ENCODE assay signal across 13 cellular contexts in genomic region chr7:130987092-130987491, GRCh38.
DNase-seq lines count a peak whose midpoint lies in the region; ATAC-seq and TF ChIP-seq lines count a peak whose summit lies in the region.
"Had no signal": no experiment of that assay in that cellular context is flagged by ENCODE, and none has a peak within 500 bp of the region (broad histone marks: within the 10 kb centered on the region; RNA-seq: fewer than 3 reads in every experiment).

No MANE protein-coding gene starts in this region.

- H3K27ac Mint-ChIP-seq in T-helper 2 cell treated with Interferon-gamma antibody and Interleukin-4, amounts not matched to agents 5 μg/mL and 100 μg/mL, for 36 hours = peak overlapping the region; percentile 22
- H3K27ac Mint-ChIP-seq in immature natural killer cell = peak overlapping the region; percentile 56 to 89 (median 76)

- ATAC-seq in GM18861 (IDR thresholded peaks at IDR 0.05; ENCODE audit: unreplicated experiment) (no peak), GM19324 (IDR thresholded peaks at IDR 0.05; ENCODE audit: low FRiP score, unreplicated experiment) (no peak)

- DNase-seq in T-helper 2 cell treated with Interferon-gamma antibody and Interleukin-4, amounts not matched to agents 5 μg/mL and 100 μg/mL, for 36 hours (ENCODE audit: low spot score) = no peak
- no peak for DNase-seq in T-helper 2 cell
- DNase-seq in SW480 (ENCODE audit: low spot score) = peak; percentile 61
- DNase-seq in immature natural killer cell = no peak
- no peak for DNase-seq in smooth muscle cell (lab: John Stamatoyannopoulos, UW; ENCODE audit: unreplicated experiment)
- DNase-seq in NCI-H345 (lab: John Stamatoyannopoulos, UW) = no peak
- DNase-seq: activated CD4-positive, CD25-positive, alpha-beta regulatory T cell; NCI-H526 treated with DMSO at 0.1 percent for 48 hours; SIG-M5; stimulated activated CD4-positive, alpha-beta T cell treated with anti-CD3 and anti-CD28 coated beads, Interleukin-12 subunit alpha, Interleukin-12 subunit beta, amount 100 ng/mL, for 4 hours had no signal

- no peaks in the 10 kb centered on the region for H3K79me2 ChIP-seq in smooth muscle cell (ENCODE audit: low read depth)

- no peak overlapping the region for H3K4me3 Mint-ChIP-seq in T-helper 2 cell treated with Interferon-gamma antibody and Interleukin-4, amounts not matched to agents 5 μg/mL and 100 μg/mL, for 36 hours
- H3K4me3 Mint-ChIP-seq in immature natural killer cell = peak overlapping the region in 2 of 5 donors; percentile 3 to 49

- H3K9me3 ChIP-seq in smooth muscle cell (replicated peaks; ENCODE audit: low read depth) = no peaks in the 10 kb centered on the region

- no peaks in the 10 kb centered on the region for H3K27me3 ChIP-seq in smooth muscle cell (ENCODE audit: low read depth)

- H2AFZ ChIP-seq in smooth muscle cell (ENCODE audit: low read depth) = no peak overlapping the region

- no peaks in the 10 kb centered on the region for H3K9me3 Mint-ChIP-seq in T-helper 2 cell treated with Interferon-gamma antibody and Interleukin-4, amounts not matched to agents 5 μg/mL and 100 μg/mL, for 36 hours
- H3K9me3 Mint-ChIP-seq in immature natural killer cell = no peaks in the 10 kb centered on the region

- H3K4me1 Mint-ChIP-seq in T-helper 2 cell treated with Interferon-gamma antibody and Interleukin-4, amounts not matched to agents 5 μg/mL and 100 μg/mL, for 36 hours (ENCODE audit: low read depth) = peaks cover 51% of the 10 kb centered on the region
- peaks cover 42 to 76% of the 10 kb centered on the region in 2 donors for H3K4me1 Mint-ChIP-seq in immature natural killer cell

- H3K4me2 ChIP-seq in smooth muscle cell = no peak overlapping the region

- peak overlapping the region; percentile 10 for H3K27ac ChIP-seq in smooth muscle cell (ENCODE audit: low read depth)
- H3K27ac ChIP-seq: 22Rv1 had no signal

- H3F3A ChIP-seq in smooth muscle cell (ENCODE audit: low read depth) = no peaks in the 10 kb centered on the region

- no peaks in the 10 kb centered on the region for H4K20me1 ChIP-seq in smooth muscle cell (ENCODE audit: low read depth)

- H3K4me1 ChIP-seq in smooth muscle cell (ENCODE audit: low read depth) = peaks cover 8% of the 10 kb centered on the region

- peaks cover 8% of the 10 kb centered on the region for H3K36me3 Mint-ChIP-seq in T-helper 2 cell treated with Interferon-gamma antibody and Interleukin-4, amounts not matched to agents 5 μg/mL and 100 μg/mL, for 36 hours (ENCODE audit: low read depth)
- H3K36me3 Mint-ChIP-seq in immature natural killer cell = peaks cover 0 to 3% (median 0%) of the 10 kb centered on the region in 3 donors

- no peak for TF ChIP-seq CTCF in smooth muscle cell (IDR thresholded peaks at IDR 0.05; ENCODE audit: borderline replicate concordance, insufficient read depth, poor library complexity, severe bottlenecking)

- no peak overlapping the region for H3K9ac ChIP-seq in smooth muscle cell (ENCODE audit: low read depth)

- 85% methylated on average over 4 of the region's 4 CpGs for WGBS in smooth muscle cell (ENCODE audit: low lambda C conversion rate)

- no peaks in the 10 kb centered on the region for H3K27me3 Mint-ChIP-seq in T-helper 2 cell treated with Interferon-gamma antibody and Interleukin-4, amounts not matched to agents 5 μg/mL and 100 μg/mL, for 36 hours (ENCODE audit: low read depth)
- peaks cover 3 to 7% (median 5%) of the 10 kb centered on the region in 3 donors for H3K27me3 Mint-ChIP-seq in immature natural killer cell (ENCODE audit: low read depth in 3 of 3)

- H3K36me3 ChIP-seq in smooth muscle cell (ENCODE audit: low read depth) = no peaks in the 10 kb centered on the region

- no peak overlapping the region for H3K4me3 ChIP-seq in smooth muscle cell
